In genomic region chr1:184025242-184025675, GRCh38 we compare ENCODE assay signal across 12 cellular contexts. TPM values are rescaled to one million over a fixed set of nuclear protein-coding genes. Genes with fewer than 3 reads are reported as not detected.
DNase-seq lines count a peak whose midpoint lies in the region; ATAC-seq and TF ChIP-seq lines count a peak whose summit lies in the region.
"Had no signal": no experiment of that assay in that cellular context is flagged by ENCODE, and none has a peak within 500 bp of the region (broad histone marks: within the 10 kb centered on the region; RNA-seq: fewer than 3 reads in every experiment).

No MANE protein-coding gene starts in this region.

- H3K27ac Mint-ChIP-seq in mesothelial cell of epicardium, result peak overlapping the region; percentile 71

- 63% methylated on average over 1 of the region's 1 CpG for WGBS in smooth muscle cell (ENCODE audit: low lambda C conversion rate)

- H3K9me3 Mint-ChIP-seq in mesothelial cell of epicardium, result no peaks in the 10 kb centered on the region

- peaks cover 22% of the 10 kb centered on the region for H3K27me3 ChIP-seq in smooth muscle cell (ENCODE audit: low read depth)

- TF ChIP-seq CTCF in mesothelial cell of epicardium (IDR thresholded peaks at IDR 0.05; ENCODE audit: unreplicated experiment) (no peak), smooth muscle cell (IDR thresholded peaks at IDR 0.05; ENCODE audit: borderline replicate concordance, insufficient read depth, poor library complexity, severe bottlenecking) (no peak)

- peak overlapping the region; percentile 61 for H3K27ac ChIP-seq in angular gyrus (ENCODE audit: low read depth, low read length)
- no peak overlapping the region for H3K27ac ChIP-seq in smooth muscle cell (ENCODE audit: low read depth)
- H3K27ac ChIP-seq: coronary artery had no signal

- H3K27me3 Mint-ChIP-seq in mesothelial cell of epicardium (ENCODE audit: low read depth), result no peaks in the 10 kb centered on the region

- no peak overlapping the region for H3K4me3 ChIP-seq in smooth muscle cell
- H3K4me3 ChIP-seq: coronary artery had no signal

- H3K9me3 ChIP-seq in smooth muscle cell (replicated peaks; ENCODE audit: low read depth), result no peaks in the 10 kb centered on the region

- no peaks in the 10 kb centered on the region for H4K20me1 ChIP-seq in smooth muscle cell (ENCODE audit: low read depth)

- H2AFZ ChIP-seq in smooth muscle cell (ENCODE audit: low read depth), result no peak overlapping the region

- H3K4me3 Mint-ChIP-seq in mesothelial cell of epicardium, result no peak overlapping the region

- DNase-seq in AG20443 (ENCODE audit: low spot score) (peak; percentile 80), LHCN-M2 (ENCODE audit: low read depth) (peak; percentile 86), mesothelial cell of epicardium (ENCODE audit: low spot score in 2 of 2, unreplicated experiment in 2 of 2) (no peak), smooth muscle cell (lab: John Stamatoyannopoulos, UW; ENCODE audit: unreplicated experiment) (no peak), COR-L47 (lab: John Stamatoyannopoulos, UW) (no peak)
- DNase-seq: activated CD4-positive, alpha-beta T cell treated with anti-CD3 and anti-CD28 coated beads for 1 hour; NK-92 treated with Interleukin-12 subunit alpha and Interleukin-12 subunit beta, amount 100 ng/mL, for 24 hours had no signal

- peaks cover 77% of the 10 kb centered on the region for H3K4me1 Mint-ChIP-seq in mesothelial cell of epicardium

- no peak overlapping the region for H3K9ac ChIP-seq in smooth muscle cell (ENCODE audit: low read depth)

- no peak overlapping the region for H3K4me2 ChIP-seq in smooth muscle cell

- peaks cover 7% of the 10 kb centered on the region for H3F3A ChIP-seq in smooth muscle cell (ENCODE audit: low read depth)

- H3K36me3 Mint-ChIP-seq in mesothelial cell of epicardium, result no peaks in the 10 kb centered on the region

- peaks cover 18% of the 10 kb centered on the region for H3K4me1 ChIP-seq in smooth muscle cell (ENCODE audit: low read depth)

- ATAC-seq in HG03039 (IDR thresholded peaks at IDR 0.05; ENCODE audit: unreplicated experiment) (no peak), HG02798 (IDR thresholded peaks at IDR 0.05; ENCODE audit: poor library complexity, unreplicated experiment) (no peak)
- ATAC-seq: left lobe of liver had no signal

- no peaks in the 10 kb centered on the region for H3K79me2 ChIP-seq in smooth muscle cell (ENCODE audit: low read depth)

- no peaks in the 10 kb centered on the region for H3K36me3 ChIP-seq in smooth muscle cell (ENCODE audit: low read depth)

RNA-seq across cellular contexts. Expression of gene COLGALT2, which starts 12.3 kb away (rescaled TPM):
- 1.9 and 2.1 TPM in 2 replicates for total RNA-seq in LHCN-M2 (2014; rRNA removed)
- 5.0 TPM for polyA plus RNA-seq in LHCN-M2 (2012)
- 3.7 to 3.8 TPM (median 3.8 TPM) in 3 replicates for total RNA-seq in mesothelial cell of epicardium
- 0.22 and 0.31 TPM in 2 replicates for total RNA-seq in smooth muscle cell
- polyA plus RNA-seq in smooth muscle cell, result 0.61 and 0.73 TPM in 2 replicates

RNA-seq across cellular contexts. Expression of gene TSEN15, which starts 26.3 kb away (rescaled TPM):
- 59.8 and 85.3 TPM in 2 replicates for total RNA-seq in LHCN-M2 (2014; rRNA removed)
- polyA plus RNA-seq in LHCN-M2 (2012), result 39.6 TPM
- total RNA-seq in mesothelial cell of epicardium, result 28.7 to 32.8 TPM (median 31.4 TPM) in 3 replicates
- 56.7 and 82.0 TPM in 2 replicates for total RNA-seq in smooth muscle cell
- 34.7 and 35.6 TPM in 2 replicates for polyA plus RNA-seq in smooth muscle cell

Comparison
In these comparisons a context has a peak if more than half of its experiments do, and no peak if none do; other contexts are left out.
1. DNase-seq: peak in AG20443 (single experiment) and LHCN-M2 (single experiment); none in mesothelial cell of epicardium (0 of 2), smooth muscle cell (single experiment) and COR-L47 (single experiment).